In genomic region chr1:62428351-62428750, GRCh38 we compare ENCODE assay signal across 27 cellular contexts.
"Had no signal": no experiment of that assay in that cellular context is flagged by ENCODE, and none has a peak within 500 bp of the region (broad histone marks: within the 10 kb centered on the region; RNA-seq: fewer than 3 reads in every experiment).

No MANE protein-coding gene starts in this region.

- H3K27me3 ChIP-seq: adrenal gland, brain microvascular endothelial cell, gastroesophageal sphincter, hepatocyte, ovary, sigmoid colon, uterus had no signal

- H3K9me3 ChIP-seq: adrenal gland, gastroesophageal sphincter, ovary, sigmoid colon, uterus had no signal

- ATAC-seq: effector memory CD8-positive, alpha-beta T cell; gastroesophageal sphincter; stimulated activated memory B cell treated with anti-CD40 and anti-IgM and Interleukin-4, amounts not matched to agents 10 μg/mL and 1 μg/mL and 100 μg/mL, for 72 hours; stimulated activated naive CD8-positive, alpha-beta T cell treated with anti-CD3 and anti-CD28 coated beads, Interleukin-15, amount 100 ng/mL, for 72 hours had no signal

- H3K27ac ChIP-seq: adrenal gland, brain microvascular endothelial cell, gastroesophageal sphincter, hepatocyte, ovary, sigmoid colon, uterus, WERI-Rb-1 had no signal

- DNase-seq: activated CD4-positive, alpha-beta memory T cell treated with anti-CD3 and anti-CD28 coated beads for 36 hours; activated CD4-positive, alpha-beta T cell treated with anti-CD3 and anti-CD28 coated beads, Interleukin-2, amount 10 ng/mL, durations not matched to agents 24 days and 14 days; activated CD4-positive, CD25-positive, alpha-beta regulatory T cell treated with anti-CD3 and anti-CD28 coated beads, Interleukin-2, amount 50 U/mL, for 72 hours; activated CD8-positive, alpha-beta memory T cell treated with anti-CD3 and anti-CD28 coated beads, Interleukin-2, amount 50 U/mL, for 4 hours; activated effector memory CD4-positive, alpha-beta T cell treated with anti-CD3 and anti-CD28 coated beads, Interleukin-2, amount 50 U/mL, for 16 hours; activated naive CD4-positive, alpha-beta T cell treated with anti-CD3 and anti-CD28 coated beads for 36 hours; activated naive CD8-positive, alpha-beta T cell treated with anti-CD3 and anti-CD28 coated beads for 36 hours; activated T-cell treated with anti-CD3 and anti-CD28 coated beads, Interleukin-2, amount 50 U/mL, for 1 hour; adrenal gland; aorta; brain microvascular endothelial cell; cortex of kidney; effector memory CD8-positive, alpha-beta T cell; naive B cell; ovary; sigmoid colon; stimulated activated CD4-positive, alpha-beta T cell treated with anti-CD3 and anti-CD28 coated beads, Interleukin-1b, Interleukin-23, amount 100 ng/mL, for 48 hours; stimulated activated CD4-positive, alpha-beta T cell treated with anti-CD3 and anti-CD28 coated beads, Interleukin-4, amount 100 ng/mL, for 4 hours; stimulated activated CD8-positive, alpha-beta memory T cell treated with anti-CD3 and anti-CD28 coated beads, Interleukin-4, amount 100 ng/mL, for 48 hours; stimulated activated naive CD8-positive, alpha-beta T cell treated with anti-CD3 and anti-CD28 coated beads, Interleukin-15, amount 100 ng/mL, for 72 hours; substantia nigra; uterus; WERI-Rb-1 had no signal

- H3K4me1 ChIP-seq: adrenal gland, gastroesophageal sphincter, sigmoid colon, uterus had no signal

- H3K4me3 ChIP-seq: adrenal gland, gastroesophageal sphincter, hepatocyte, ovary, sigmoid colon, smooth muscle cell, uterus had no signal

- H3K36me3 ChIP-seq: adrenal gland, brain microvascular endothelial cell, gastroesophageal sphincter, ovary, sigmoid colon, uterus, WERI-Rb-1 had no signal
